Comparison of ENCODE assay signal across 1 cellular context in the genomic region with DNA sequence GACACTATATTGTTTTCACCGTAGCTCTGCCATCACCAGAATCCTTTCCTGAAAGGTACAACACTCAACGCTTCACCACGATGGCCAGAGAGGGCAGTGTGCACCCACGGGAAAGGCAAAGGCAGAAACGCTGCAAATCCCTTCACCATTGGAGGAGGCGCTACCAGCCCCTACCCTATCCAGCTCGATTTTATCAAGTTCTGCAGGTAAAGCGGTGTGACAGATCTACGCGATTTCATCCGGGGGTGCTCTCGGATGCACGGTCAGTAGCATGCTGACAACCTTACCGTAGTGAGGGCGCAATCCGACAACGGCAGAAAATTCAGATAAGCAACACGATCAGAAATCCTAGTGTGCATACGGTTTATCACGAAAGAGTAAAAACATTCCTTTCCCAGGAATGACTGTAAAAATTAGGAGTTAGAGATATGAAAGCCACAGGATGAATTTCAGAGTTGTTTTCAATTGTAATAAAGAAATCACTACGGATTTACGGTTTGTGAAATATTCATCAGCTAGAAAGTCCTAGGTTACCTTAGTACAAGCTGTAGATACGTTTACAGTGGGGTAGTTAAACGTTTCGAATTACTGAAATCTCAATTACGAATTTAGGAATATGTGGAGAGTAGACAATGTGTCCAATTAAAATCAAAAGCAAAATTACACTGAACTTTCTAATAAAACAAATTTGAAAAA.
TF ChIP-seq lines count a peak whose summit lies in the region.

No MANE protein-coding gene starts in this region.

TF ChIP-seq in SK-N-SH, 30 proteins besides CTCF, POLR2A, EP300 and RAD21 (continued from another document):
- TF ChIP-seq, protein P1, sequence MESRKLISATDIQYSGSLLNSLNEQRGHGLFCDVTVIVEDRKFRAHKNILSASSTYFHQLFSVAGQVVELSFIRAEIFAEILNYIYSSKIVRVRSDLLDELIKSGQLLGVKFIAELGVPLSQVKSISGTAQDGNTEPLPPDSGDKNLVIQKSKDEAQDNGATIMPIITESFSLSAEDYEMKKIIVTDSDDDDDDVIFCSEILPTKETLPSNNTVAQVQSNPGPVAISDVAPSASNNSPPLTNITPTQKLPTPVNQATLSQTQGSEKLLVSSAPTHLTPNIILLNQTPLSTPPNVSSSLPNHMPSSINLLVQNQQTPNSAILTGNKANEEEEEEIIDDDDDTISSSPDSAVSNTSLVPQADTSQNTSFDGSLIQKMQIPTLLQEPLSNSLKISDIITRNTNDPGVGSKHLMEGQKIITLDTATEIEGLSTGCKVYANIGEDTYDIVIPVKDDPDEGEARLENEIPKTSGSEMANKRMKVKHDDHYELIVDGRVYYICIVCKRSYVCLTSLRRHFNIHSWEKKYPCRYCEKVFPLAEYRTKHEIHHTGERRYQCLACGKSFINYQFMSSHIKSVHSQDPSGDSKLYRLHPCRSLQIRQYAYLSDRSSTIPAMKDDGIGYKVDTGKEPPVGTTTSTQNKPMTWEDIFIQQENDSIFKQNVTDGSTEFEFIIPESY (IDR thresholded peaks at IDR 0.05; ENCODE audit: borderline replicate concordance, low read depth) = no peak
- TF ChIP-seq RXRA (IDR thresholded peaks at IDR 0.05; ENCODE audit: borderline replicate concordance, low read depth) (no peak), EZH2phosphoT487 (IDR thresholded peaks at IDR 0.05; ENCODE audit: borderline replicate concordance, low read depth) (no peak), TCF12 (IDR thresholded peaks at IDR 0.05) (no peak), FOSL2 (IDR thresholded peaks at IDR 0.05; ENCODE audit: borderline replicate concordance, low read depth) (no peak), SIN3A (IDR thresholded peaks at IDR 0.05; ENCODE audit: borderline replicate concordance, low read depth, low read length) (no peak), FOXJ3 (CRISPR knock-in tag; IDR thresholded peaks at IDR 0.05) (no peak), ELF1 (IDR thresholded peaks at IDR 0.05) (no peak), MXI1 (IDR thresholded peaks at IDR 0.05; ENCODE audit: low read depth, low read length) (peak; percentile 49), RFX5 (IDR thresholded peaks at IDR 0.05; ENCODE audit: low read length) (0 out of 2 replicates have a peak, but pooled peaks have one; percentile 7), TAF1 (IDR thresholded peaks at IDR 0.05; ENCODE audit: borderline replicate concordance, low read depth, low read length) (no peak), CHD2 (IDR thresholded peaks at IDR 0.05; ENCODE audit: low read length, partially characterized antibody) (peak; percentile 53), NRF1 (IDR thresholded peaks at IDR 0.05; ENCODE audit: low read depth, low read length) (no peak), RCOR1 (IDR thresholded peaks at IDR 0.05; ENCODE audit: low read length) (no peak; the same call in 1 of the 2 replicates), GATA2 (CRISPR knock-in tag; IDR thresholded peaks at IDR 0.05) (peak; percentile 77), TEAD4 (IDR thresholded peaks at IDR 0.05; ENCODE audit: borderline replicate concordance, insufficient read depth) (no peak), POLR2AphosphoS5 (IDR thresholded peaks at IDR 0.05; ENCODE audit: low read depth, low read length) (no peak), YY1 (IDR thresholded peaks at IDR 0.05; ENCODE audit: low read depth) (no peak), SMC3 (IDR thresholded peaks at IDR 0.05; ENCODE audit: low read depth, low read length) (peak; percentile 72), NFIC (IDR thresholded peaks at IDR 0.05; ENCODE audit: borderline replicate concordance) (no peak), MEF2A (IDR thresholded peaks at IDR 0.05; ENCODE audit: borderline replicate concordance, low read depth) (no peak), FOXM1 (IDR thresholded peaks at IDR 0.05; ENCODE audit: low read depth) (no peak)
- TF ChIP-seq, protein P2, sequence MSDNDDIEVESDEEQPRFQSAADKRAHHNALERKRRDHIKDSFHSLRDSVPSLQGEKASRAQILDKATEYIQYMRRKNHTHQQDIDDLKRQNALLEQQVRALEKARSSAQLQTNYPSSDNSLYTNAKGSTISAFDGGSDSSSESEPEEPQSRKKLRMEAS (IDR thresholded peaks at IDR 0.05; ENCODE audit: low read depth) = no peak
- TF ChIP-seq, protein P3, sequence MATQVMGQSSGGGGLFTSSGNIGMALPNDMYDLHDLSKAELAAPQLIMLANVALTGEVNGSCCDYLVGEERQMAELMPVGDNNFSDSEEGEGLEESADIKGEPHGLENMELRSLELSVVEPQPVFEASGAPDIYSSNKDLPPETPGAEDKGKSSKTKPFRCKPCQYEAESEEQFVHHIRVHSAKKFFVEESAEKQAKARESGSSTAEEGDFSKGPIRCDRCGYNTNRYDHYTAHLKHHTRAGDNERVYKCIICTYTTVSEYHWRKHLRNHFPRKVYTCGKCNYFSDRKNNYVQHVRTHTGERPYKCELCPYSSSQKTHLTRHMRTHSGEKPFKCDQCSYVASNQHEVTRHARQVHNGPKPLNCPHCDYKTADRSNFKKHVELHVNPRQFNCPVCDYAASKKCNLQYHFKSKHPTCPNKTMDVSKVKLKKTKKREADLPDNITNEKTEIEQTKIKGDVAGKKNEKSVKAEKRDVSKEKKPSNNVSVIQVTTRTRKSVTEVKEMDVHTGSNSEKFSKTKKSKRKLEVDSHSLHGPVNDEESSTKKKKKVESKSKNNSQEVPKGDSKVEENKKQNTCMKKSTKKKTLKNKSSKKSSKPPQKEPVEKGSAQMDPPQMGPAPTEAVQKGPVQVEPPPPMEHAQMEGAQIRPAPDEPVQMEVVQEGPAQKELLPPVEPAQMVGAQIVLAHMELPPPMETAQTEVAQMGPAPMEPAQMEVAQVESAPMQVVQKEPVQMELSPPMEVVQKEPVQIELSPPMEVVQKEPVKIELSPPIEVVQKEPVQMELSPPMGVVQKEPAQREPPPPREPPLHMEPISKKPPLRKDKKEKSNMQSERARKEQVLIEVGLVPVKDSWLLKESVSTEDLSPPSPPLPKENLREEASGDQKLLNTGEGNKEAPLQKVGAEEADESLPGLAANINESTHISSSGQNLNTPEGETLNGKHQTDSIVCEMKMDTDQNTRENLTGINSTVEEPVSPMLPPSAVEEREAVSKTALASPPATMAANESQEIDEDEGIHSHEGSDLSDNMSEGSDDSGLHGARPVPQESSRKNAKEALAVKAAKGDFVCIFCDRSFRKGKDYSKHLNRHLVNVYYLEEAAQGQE (IDR thresholded peaks at IDR 0.05; ENCODE audit: low read depth, low read length) = no peak
- TF ChIP-seq, protein P4, sequence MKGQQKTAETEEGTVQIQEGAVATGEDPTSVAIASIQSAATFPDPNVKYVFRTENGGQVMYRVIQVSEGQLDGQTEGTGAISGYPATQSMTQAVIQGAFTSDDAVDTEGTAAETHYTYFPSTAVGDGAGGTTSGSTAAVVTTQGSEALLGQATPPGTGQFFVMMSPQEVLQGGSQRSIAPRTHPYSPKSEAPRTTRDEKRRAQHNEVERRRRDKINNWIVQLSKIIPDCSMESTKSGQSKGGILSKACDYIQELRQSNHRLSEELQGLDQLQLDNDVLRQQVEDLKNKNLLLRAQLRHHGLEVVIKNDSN (IDR thresholded peaks at IDR 0.05; ENCODE audit: borderline replicate concordance, low read depth) = no peak
- TF ChIP-seq, protein P5, sequence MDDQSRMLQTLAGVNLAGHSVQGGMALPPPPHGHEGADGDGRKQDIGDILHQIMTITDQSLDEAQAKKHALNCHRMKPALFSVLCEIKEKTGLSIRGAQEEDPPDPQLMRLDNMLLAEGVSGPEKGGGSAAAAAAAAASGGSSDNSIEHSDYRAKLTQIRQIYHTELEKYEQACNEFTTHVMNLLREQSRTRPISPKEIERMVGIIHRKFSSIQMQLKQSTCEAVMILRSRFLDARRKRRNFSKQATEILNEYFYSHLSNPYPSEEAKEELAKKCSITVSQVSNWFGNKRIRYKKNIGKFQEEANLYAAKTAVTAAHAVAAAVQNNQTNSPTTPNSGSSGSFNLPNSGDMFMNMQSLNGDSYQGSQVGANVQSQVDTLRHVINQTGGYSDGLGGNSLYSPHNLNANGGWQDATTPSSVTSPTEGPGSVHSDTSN (IDR thresholded peaks at IDR 0.05) = 0 out of 2 replicates have a peak, but pooled peaks have one; percentile 4
- TF ChIP-seq, protein P6, sequence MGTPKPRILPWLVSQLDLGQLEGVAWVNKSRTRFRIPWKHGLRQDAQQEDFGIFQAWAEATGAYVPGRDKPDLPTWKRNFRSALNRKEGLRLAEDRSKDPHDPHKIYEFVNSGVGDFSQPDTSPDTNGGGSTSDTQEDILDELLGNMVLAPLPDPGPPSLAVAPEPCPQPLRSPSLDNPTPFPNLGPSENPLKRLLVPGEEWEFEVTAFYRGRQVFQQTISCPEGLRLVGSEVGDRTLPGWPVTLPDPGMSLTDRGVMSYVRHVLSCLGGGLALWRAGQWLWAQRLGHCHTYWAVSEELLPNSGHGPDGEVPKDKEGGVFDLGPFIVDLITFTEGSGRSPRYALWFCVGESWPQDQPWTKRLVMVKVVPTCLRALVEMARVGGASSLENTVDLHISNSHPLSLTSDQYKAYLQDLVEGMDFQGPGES (IDR thresholded peaks at IDR 0.05; ENCODE audit: low read depth, low read length) = no peak
